ENCODE assay signal across 25 cellular contexts in the genomic region with DNA sequence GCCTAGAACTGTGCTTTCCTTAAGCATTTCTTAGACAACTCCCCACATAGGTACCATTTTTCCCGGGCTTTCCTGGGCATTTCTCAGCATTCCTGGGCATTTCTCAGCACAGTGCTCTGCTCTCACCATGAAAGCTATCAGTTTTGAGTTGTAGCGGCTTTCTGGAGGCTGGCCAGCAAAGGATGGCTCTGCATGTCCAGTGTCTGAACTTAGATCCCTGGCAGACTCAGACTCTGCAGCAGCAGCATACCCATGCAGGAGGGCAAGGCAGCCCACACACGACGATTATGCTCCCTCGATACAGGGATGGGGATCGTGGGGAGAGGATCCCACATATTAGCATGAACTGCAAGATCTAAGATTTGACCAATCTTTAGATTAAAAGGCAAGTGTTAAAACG.
"Had no signal": no experiment of that assay in that cellular context is flagged by ENCODE, and none has a peak within 500 bp of the region (broad histone marks: within the 10 kb centered on the region; RNA-seq: fewer than 3 reads in every experiment).

No MANE protein-coding gene starts in this region.

- H3K4me3 ChIP-seq: pancreas, prostate gland, right atrium auricular region, stomach, tibial artery, transverse colon, upper lobe of left lung, vagina had no signal

- H3K36me3 ChIP-seq: neutrophil, pancreas, prostate gland, right atrium auricular region, stomach, tibial artery, transverse colon, upper lobe of left lung, vagina had no signal

- H3K27ac Mint-ChIP-seq: naive thymus-derived CD4-positive, alpha-beta T cell; natural killer cell; nephron; stimulated activated effector memory CD8-positive, alpha-beta T cell treated with anti-CD3 and anti-CD28 coated beads, Interleukin-12 subunit alpha, Interleukin-12 subunit beta, amount 100 ng/mL, for 72 hours; stimulated activated naive B cell treated with anti-CD40 and anti-IgM and Interleukin-4, amounts not matched to agents 10 μg/mL and 1 μg/mL and 100 μg/mL, for 72 hours; stimulated activated naive CD8-positive, alpha-beta T cell treated with anti-CD3 and anti-CD28 coated beads, Interleukin-15, Interleukin-2, amounts not matched to agents 100 ng/mL and 50 ng/mL, for 24 hours had no signal

- FAIRE-seq: pancreas, small intestine, urothelium cell line had no signal

- H3K27ac ChIP-seq: neutrophil, pancreas, prostate gland, right atrium auricular region, stomach, tibial artery, transverse colon, upper lobe of left lung, vagina had no signal

- H3K4me1 ChIP-seq: pancreas, prostate gland, right atrium auricular region, stomach, tibial artery, transverse colon, upper lobe of left lung, vagina had no signal

- H3K4me1 Mint-ChIP-seq: nephron; stimulated activated naive B cell treated with anti-CD40 and anti-IgM and Interleukin-4, amounts not matched to agents 10 μg/mL and 1 μg/mL and 100 μg/mL, for 72 hours had no signal

- H3K9me3 Mint-ChIP-seq: natural killer cell; nephron; stimulated activated effector memory CD8-positive, alpha-beta T cell treated with anti-CD3 and anti-CD28 coated beads, Interleukin-12 subunit alpha, Interleukin-12 subunit beta, amount 100 ng/mL, for 72 hours; stimulated activated naive CD8-positive, alpha-beta T cell treated with anti-CD3 and anti-CD28 coated beads, Interleukin-15, Interleukin-2, amounts not matched to agents 100 ng/mL and 50 ng/mL, for 24 hours had no signal

- H3K9me3 ChIP-seq: neutrophil, pancreas, prostate gland, right atrium auricular region, stomach, tibial artery, transverse colon, upper lobe of left lung, vagina had no signal

- H3K27me3 ChIP-seq: neutrophil, pancreas, right atrium auricular region, tibial artery, transverse colon, upper lobe of left lung, vagina had no signal

- DNase-seq: naive thymus-derived CD4-positive, alpha-beta T cell; natural killer cell; nucleus accumbens; pancreas; retina; small intestine; stimulated activated CD4-positive, alpha-beta T cell treated with anti-CD3 and anti-CD28 coated beads, Interleukin-15, amount 100 ng/mL, for 24 hours; stimulated activated CD4-positive, alpha-beta T cell treated with anti-CD3 and anti-CD28 coated beads, Interleukin-2, amount 100 ng/mL, for 24 hours; stimulated activated CD4-positive, alpha-beta T cell treated with anti-CD3 and anti-CD28 coated beads, Interleukin-2, amount 100 ng/mL, for 48 hours; stimulated activated CD4-positive, alpha-beta T cell treated with anti-CD3 and anti-CD28 coated beads, Interleukin-4, amount 100 ng/mL, for 24 hours; stimulated activated naive B cell treated with anti-CD40 and anti-IgM and Interleukin-4, amounts not matched to agents 10 μg/mL and 1 μg/mL and 100 μg/mL, for 72 hours; stimulated activated naive CD4-positive, alpha-beta T cell treated with Interleukin-2 at 50 U/mL for 16 hours; stomach; tibial artery; transverse colon; upper lobe of left lung had no signal

- ATAC-seq: naive thymus-derived CD4-positive, alpha-beta T cell; natural killer cell; pancreas; sciatic nerve; stimulated activated effector memory CD8-positive, alpha-beta T cell treated with anti-CD3 and anti-CD28 coated beads, Interleukin-12 subunit alpha, Interleukin-12 subunit beta, amount 100 ng/mL, for 72 hours; stimulated activated naive B cell treated with anti-CD40 and anti-IgM and Interleukin-4, amounts not matched to agents 10 μg/mL and 1 μg/mL and 100 μg/mL, for 72 hours had no signal

- H3K36me3 Mint-ChIP-seq: naive thymus-derived CD4-positive, alpha-beta T cell; natural killer cell; stimulated activated effector memory CD8-positive, alpha-beta T cell treated with anti-CD3 and anti-CD28 coated beads, Interleukin-12 subunit alpha, Interleukin-12 subunit beta, amount 100 ng/mL, for 72 hours; stimulated activated naive B cell treated with anti-CD40 and anti-IgM and Interleukin-4, amounts not matched to agents 10 μg/mL and 1 μg/mL and 100 μg/mL, for 72 hours had no signal

- H3K4me3 Mint-ChIP-seq: naive thymus-derived CD4-positive, alpha-beta T cell; natural killer cell; nephron; stimulated activated effector memory CD8-positive, alpha-beta T cell treated with anti-CD3 and anti-CD28 coated beads, Interleukin-12 subunit alpha, Interleukin-12 subunit beta, amount 100 ng/mL, for 72 hours; stimulated activated naive B cell treated with anti-CD40 and anti-IgM and Interleukin-4, amounts not matched to agents 10 μg/mL and 1 μg/mL and 100 μg/mL, for 72 hours; stimulated activated naive CD8-positive, alpha-beta T cell treated with anti-CD3 and anti-CD28 coated beads, Interleukin-15, Interleukin-2, amounts not matched to agents 100 ng/mL and 50 ng/mL, for 24 hours had no signal
